ENCODE assay signal across 17 cellular contexts in the genomic region with DNA sequence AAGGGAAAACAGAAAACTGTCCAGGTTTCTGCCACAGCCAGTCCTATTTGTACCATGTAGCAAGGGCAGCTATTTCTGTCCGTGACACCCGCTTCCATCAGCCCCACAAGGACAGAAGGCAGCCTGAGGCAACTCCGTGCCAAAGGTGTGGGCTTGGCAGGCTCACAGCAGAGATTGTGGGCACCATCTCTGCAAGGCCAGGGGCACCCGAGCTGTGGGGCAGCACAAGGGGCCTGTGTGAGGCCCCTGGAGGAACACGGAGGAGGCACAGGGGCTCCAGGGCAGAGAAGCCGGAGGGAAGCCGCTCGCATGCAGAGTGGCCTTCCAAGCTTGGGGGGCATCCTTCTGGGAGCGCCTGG. TPM values are rescaled to one million over a fixed set of nuclear protein-coding genes. Genes with fewer than 3 reads are reported as not detected.
"Had no signal": no experiment of that assay in that cellular context is flagged by ENCODE, and none has a peak within 500 bp of the region (broad histone marks: within the 10 kb centered on the region; RNA-seq: fewer than 3 reads in every experiment).

No MANE protein-coding gene starts in this region.

- H3K27me3 Mint-ChIP-seq: activated B cell treated with CpG ODN at 0.5 μM for 24 hours; activated CD4-positive, alpha-beta T cell treated with anti-CD3 and anti-CD28 coated beads, Interleukin-2, amount 10 ng/mL, durations not matched to agents 7 days and 5 days had no signal

- H3K36me3 Mint-ChIP-seq: natural killer cell treated with Interleukin-12 subunit alpha and Interleukin-12 subunit beta and Interleukin-15 and Interleukin-18, amount 100 ng/mL, for 72 hours had no signal

- H3K27ac Mint-ChIP-seq: activated B cell treated with CpG ODN at 0.5 μM for 24 hours; activated CD4-positive, alpha-beta T cell treated with anti-CD3 and anti-CD28 coated beads, Interleukin-2, amount 10 ng/mL, durations not matched to agents 7 days and 5 days; endodermal cell; natural killer cell treated with Interleukin-12 subunit alpha and Interleukin-12 subunit beta and Interleukin-15 and Interleukin-18, amount 100 ng/mL, for 72 hours; T-helper 1 cell treated with Interleukin-12 subunit alpha and Interleukin-12 subunit beta and Interleukin-4 antibody, amounts not matched to agents 30 μg/mL and 1 μg/mL, for 36 hours had no signal

- H3K9me3 ChIP-seq: adrenal gland, body of pancreas, vagina had no signal

- H3K27ac ChIP-seq: adrenal gland, body of pancreas, vagina had no signal

- H3K4me1 ChIP-seq: adrenal gland, body of pancreas, vagina had no signal

- DNase-seq: activated B cell treated with CpG ODN at 0.5 μM for 24 hours; activated CD4-positive, alpha-beta T cell treated with anti-CD3 and anti-CD28 coated beads, Interleukin-2, amount 10 ng/mL, durations not matched to agents 7 days and 5 days; activated CD8-positive, alpha-beta memory T cell treated with anti-CD3 and anti-CD28 coated beads for 24 hours; activated naive CD4-positive, alpha-beta T cell treated with anti-CD3 and anti-CD28 coated beads, Interleukin-2, amount 50 U/mL, for 16 hours; adrenal gland; body of pancreas; cerebellar nuclear complex; endodermal cell; erythroblast; hypothalamus; mammary epithelial cell; occipital lobe; stimulated activated CD4-positive, alpha-beta T cell treated with anti-CD3 and anti-CD28 coated beads, Interleukin-4, amount 100 ng/mL, for 24 hours had no signal

- H3K4me3 Mint-ChIP-seq: activated B cell treated with CpG ODN at 0.5 μM for 24 hours; activated CD4-positive, alpha-beta T cell treated with anti-CD3 and anti-CD28 coated beads, Interleukin-2, amount 10 ng/mL, durations not matched to agents 7 days and 5 days; endodermal cell; natural killer cell treated with Interleukin-12 subunit alpha and Interleukin-12 subunit beta and Interleukin-15 and Interleukin-18, amount 100 ng/mL, for 72 hours; T-helper 1 cell treated with Interleukin-12 subunit alpha and Interleukin-12 subunit beta and Interleukin-4 antibody, amounts not matched to agents 30 μg/mL and 1 μg/mL, for 36 hours had no signal

- H3K4me1 Mint-ChIP-seq: activated B cell treated with CpG ODN at 0.5 μM for 24 hours; activated CD4-positive, alpha-beta T cell treated with anti-CD3 and anti-CD28 coated beads, Interleukin-2, amount 10 ng/mL, durations not matched to agents 7 days and 5 days had no signal

- ATAC-seq: body of pancreas; natural killer cell treated with Interleukin-12 subunit alpha and Interleukin-12 subunit beta and Interleukin-15 and Interleukin-18, amount 100 ng/mL, for 72 hours had no signal

- H3K4me3 ChIP-seq: adrenal gland, body of pancreas, vagina had no signal

- H3K9me3 Mint-ChIP-seq: activated B cell treated with CpG ODN at 0.5 μM for 24 hours; activated CD4-positive, alpha-beta T cell treated with anti-CD3 and anti-CD28 coated beads, Interleukin-2, amount 10 ng/mL, durations not matched to agents 7 days and 5 days; endodermal cell; natural killer cell treated with Interleukin-12 subunit alpha and Interleukin-12 subunit beta and Interleukin-15 and Interleukin-18, amount 100 ng/mL, for 72 hours; T-helper 1 cell treated with Interleukin-12 subunit alpha and Interleukin-12 subunit beta and Interleukin-4 antibody, amounts not matched to agents 30 μg/mL and 1 μg/mL, for 36 hours had no signal

- H3K27me3 ChIP-seq: adrenal gland, body of pancreas, vagina had no signal

- H3K36me3 ChIP-seq: adrenal gland, vagina had no signal

RNA-seq across cellular contexts. Expression of gene COL23A1, which starts 43.5 kb away (rescaled TPM):
- total RNA-seq: activated B cell treated with CpG ODN at 0.5 μM for 24 hours, body of pancreas, pulmonary artery endothelial cell had no signal
